Comparison of ENCODE assay signal across 4 cellular contexts in the genomic region with DNA sequence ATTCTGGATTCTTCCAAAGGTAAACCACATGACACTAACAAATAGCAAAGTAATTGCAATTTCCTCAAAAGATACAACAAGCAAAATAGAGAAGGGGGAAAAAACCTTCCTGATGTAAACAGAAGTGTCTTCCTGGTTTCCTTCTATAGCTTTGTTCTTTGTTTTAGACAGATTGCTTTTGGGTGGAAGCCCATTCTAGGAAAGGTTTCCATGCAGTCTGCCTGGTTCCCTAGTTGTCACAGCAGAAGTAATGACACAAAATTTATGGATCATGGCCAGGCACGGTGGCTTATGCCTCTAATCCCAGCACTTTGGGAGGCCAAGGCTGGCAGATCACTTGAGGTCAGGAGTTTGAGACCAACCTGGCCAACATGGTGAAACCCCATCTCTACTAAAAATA.
DNase-seq lines count a peak whose midpoint lies in the region; FAIRE-seq and TF ChIP-seq lines count a peak whose summit lies in the region.
"Not testable (repeated sequence)": the region's sequence is repeated elsewhere in the genome, so short reads cannot be mapped to it uniquely, and the experiment has no call there.

No MANE protein-coding gene starts in this region.

- not testable (repeated sequence) for H3K9me1 ChIP-seq in endothelial cell of umbilical vein (replicated peaks; ENCODE audit: control insufficient read depth, extremely low read depth, insufficient read depth, low read length)

- not testable (repeated sequence) for H3K4me1 ChIP-seq in endothelial cell of umbilical vein (ENCODE audit: control insufficient read depth, extremely low read depth, insufficient read depth, low read length)

- DNase-seq in dermis blood vessel endothelial cell: peak; percentile 18
- DNase-seq in dermis microvascular lymphatic vessel endothelial cell (ENCODE audit: low read depth in 2 of 2): peak; percentile 23 to 35
- peak; percentile 32 for DNase-seq in endothelial cell of umbilical vein (ENCODE audit: low read depth, low spot score)
- DNase-seq in lung microvascular endothelial cell (ENCODE audit: low read depth in 2 of 2): peak; percentile 52 to 71

- not testable (repeated sequence) for TF ChIP-seq POLR2A in endothelial cell of umbilical vein (IDR thresholded peaks at IDR 0.05; ENCODE audit: low read depth, low read length)

- intact Hi-C loops in endothelial cell of umbilical vein (cut with micrococcal nuclease): loop anchor here (10.0 kb wide), 1 partner anchor 58 kb away; no protein-coding TSS in a partner anchor

- H3K4me2 ChIP-seq in endothelial cell of umbilical vein (ENCODE audit: insufficient read depth, low read length): not testable (repeated sequence)

- not testable (repeated sequence) for H4K20me1 ChIP-seq in endothelial cell of umbilical vein (replicated peaks; ENCODE audit: control insufficient read depth, extremely low read depth, insufficient read depth, low read length)

- not testable (repeated sequence) for H3K36me3 ChIP-seq in endothelial cell of umbilical vein (ENCODE audit: control insufficient read depth in 2 of 2, extremely low read depth in 1 of 2, insufficient read depth in 2 of 2, low read length in 2 of 2)

- not testable (repeated sequence) for H3K27ac ChIP-seq in endothelial cell of umbilical vein (ENCODE audit: insufficient read depth, low read depth, low read length)

- BruUV-seq in endothelial cell of umbilical vein (replicated peaks; lab: Mats Ljungman, UMichigan): not testable (repeated sequence)

- not testable (repeated sequence) for H2AFZ ChIP-seq in endothelial cell of umbilical vein (ENCODE audit: low read depth, low read length)

- not testable (repeated sequence) for TF ChIP-seq CTCF in endothelial cell of umbilical vein (IDR thresholded peaks at IDR 0.05; ENCODE audit: extremely low read depth in 1 of 2, insufficient read depth in 1 of 2, low read depth in 1 of 2, low read length in 2 of 2)

- not testable (repeated sequence) for H3K9ac ChIP-seq in endothelial cell of umbilical vein (replicated peaks; ENCODE audit: extremely low read depth, insufficient read depth, low read length)

- dilution Hi-C loops in endothelial cell of umbilical vein (cut with MboI; ENCODE audit: extremely low pct_ligation_motif_present, low sequenced_read_pairs): not testable (repeated sequence)

- CTCF ChIA-PET in endothelial cell of umbilical vein (lab: Charles Lee): not testable (repeated sequence)

- POLR2A ChIA-PET in endothelial cell of umbilical vein (lab: Charles Lee): not testable (repeated sequence)

- H3K79me2 ChIP-seq in endothelial cell of umbilical vein (ENCODE audit: control insufficient read depth, insufficient read depth, low read length): not testable (repeated sequence)

- H3K4me3 ChIP-seq in endothelial cell of umbilical vein (replicated peaks in 1 of 3; ENCODE audit: insufficient read depth in 1 of 3, low read depth in 1 of 3, low read length in 3 of 3): not testable (repeated sequence)

- not testable (repeated sequence) for H3K9me3 ChIP-seq in endothelial cell of umbilical vein (replicated peaks; ENCODE audit: control insufficient read depth, insufficient read depth, low read length)

- H3K27me3 ChIP-seq in endothelial cell of umbilical vein (ENCODE audit: control insufficient read depth in 2 of 2, insufficient read depth in 2 of 2, low read length in 2 of 2): not testable (repeated sequence)

- FAIRE-seq in endothelial cell of umbilical vein (lab: Jason Lieb, UNC): not testable (repeated sequence)
